ENCODE assay signal across 8 cellular contexts in genomic region chr19:48588670-48589399, GRCh38. TPM values are rescaled to one million over a fixed set of nuclear protein-coding genes. Genes with fewer than 3 reads are reported as not detected.
A peak's percentile ranks its signal among the peaks of the same experiment; 100 is the strongest.
DNase-seq lines count a peak whose midpoint lies in the region; ATAC-seq and TF ChIP-seq lines count a peak whose summit lies in the region.

No MANE protein-coding gene starts in this region.

- TF ChIP-seq CTCF in OCI-LY1 (IDR thresholded peaks at IDR 0.05; ENCODE audit: low read length), result peak; percentile 94

- H3K36me3 ChIP-seq in OCI-LY1 (ENCODE audit: insufficient read depth, low read length), result no peaks in the 10 kb centered on the region

- H3K4me3 ChIP-seq in OCI-LY1 (ENCODE audit: low read depth, low read length, poor library complexity, severe bottlenecking), result peak overlapping the region; percentile 26

- peak; percentile 64 for DNase-seq in COLO829 (ENCODE audit: low spot score)
- peak in 74 of 76 experiments; percentile 44 to 97 (median 84) for DNase-seq in HUDEP-2 (lab: John Stamatoyannopoulos, UW; ENCODE audit: unreplicated experiment in 76 of 76)
- DNase-seq in activated T-cell treated with anti-CD3 and anti-CD28 coated beads for 1 hour (ENCODE audit: low read depth), result peak; percentile 91
- peak; percentile 97 for DNase-seq in epithelial cell of prostate (ENCODE audit: low read depth, low spot score)
- DNase-seq in mucosa of gallbladder (ENCODE audit: low spot score), result peak; percentile 92
- DNase-seq in stimulated activated CD8-positive, alpha-beta memory T cell treated with anti-CD3 and anti-CD28 coated beads, Interleukin-2, amount 100 ng/mL, for 48 hours (ENCODE audit: low read depth in 2 of 2), result peak; percentile 83 to 84

- no peaks in the 10 kb centered on the region for H3K79me2 ChIP-seq in OCI-LY1 (ENCODE audit: insufficient read depth, low read length)

- peaks cover 11% of the 10 kb centered on the region; the same call in 1 of the 2 replicates for H3K27me3 ChIP-seq in OCI-LY1 (ENCODE audit: insufficient read depth, low read length)

- no peaks in the 10 kb centered on the region for H3F3A ChIP-seq in OCI-LY1 (ENCODE audit: insufficient read depth, low read length)

- H3K9me3 ChIP-seq in OCI-LY1 (ENCODE audit: low read length), result no peaks in the 10 kb centered on the region

- H3K9ac ChIP-seq in OCI-LY1 (ENCODE audit: low read length), result no peak overlapping the region

- H3K27ac ChIP-seq in OCI-LY1 (ENCODE audit: low read depth, low read length, poor library complexity, severe bottlenecking) (no peak overlapping the region), epithelial cell of prostate (peak overlapping the region; percentile 56)

- no peaks in the 10 kb centered on the region for H3K9me2 ChIP-seq in OCI-LY1 (ENCODE audit: low read depth, low read length)

- peaks cover 5% of the 10 kb centered on the region for H3K4me1 ChIP-seq in OCI-LY1 (ENCODE audit: insufficient read depth, low read length, severe bottlenecking)

- ATAC-seq in HG02938 (IDR thresholded peaks at IDR 0.05; ENCODE audit: unreplicated experiment), result no peak

- H3K4me2 ChIP-seq in OCI-LY1 (ENCODE audit: low read length), result peak overlapping the region; percentile 2; the same call in 1 of the 2 replicates

- no peak overlapping the region for H2AFZ ChIP-seq in OCI-LY1 (ENCODE audit: low read length)

- no peaks in the 10 kb centered on the region for H4K20me1 ChIP-seq in OCI-LY1 (ENCODE audit: insufficient read depth, low read length)

RNA-seq across cellular contexts. Expression of gene SPACA4, which starts 17.7 kb away (rescaled TPM):
- total RNA-seq in mucosa of gallbladder, result not detected

RNA-seq across cellular contexts. Expression of gene FAM83E, which starts 26.0 kb away (rescaled TPM):
- 143 TPM for total RNA-seq in mucosa of gallbladder

RNA-seq across cellular contexts. Expression of gene RPL18, which starts 30.1 kb away (rescaled TPM):
- 1,057 TPM for total RNA-seq in mucosa of gallbladder

RNA-seq across cellular contexts. Expression of gene SPHK2, which starts 30.5 kb away (rescaled TPM):
- 51.8 TPM for total RNA-seq in mucosa of gallbladder

RNA-seq across cellular contexts. Expression of gene SULT2B1, which starts 36.9 kb away (rescaled TPM):
- 13.1 TPM for total RNA-seq in mucosa of gallbladder
